In genomic region chr5:125073090-125073489, GRCh38 we compare ENCODE assay signal across 22 cellular contexts.
DNase-seq lines count a peak whose midpoint lies in the region; ATAC-seq and TF ChIP-seq lines count a peak whose summit lies in the region.
"Had no signal": no experiment of that assay in that cellular context is flagged by ENCODE, and none has a peak within 500 bp of the region (broad histone marks: within the 10 kb centered on the region; RNA-seq: fewer than 3 reads in every experiment).

No MANE protein-coding gene starts in this region.

- DNase-seq in HCT116 (ENCODE audit: low read depth, low spot score) (no peak), endodermal cell (no peak), NCI-H226 (no peak)
- no peak for DNase-seq in activated CD8-positive, alpha-beta memory T cell treated with anti-CD3 and anti-CD28 coated beads for 24 hours
- DNase-seq: AML-193; CD4-positive, alpha-beta memory T cell; CD4-positive, CD25-positive, alpha-beta regulatory T cell; CD8-positive, alpha-beta memory T cell; COR-L47; DMS 273 treated with DMSO at 0.1 percent for 48 hours; DMS153; DMS53; DMS79; DND-41; EL; GDM1 had no signal

- H4K20me1 ChIP-seq in HCT116 (ENCODE audit: insufficient read depth) = no peaks in the 10 kb centered on the region
- H4K20me1 ChIP-seq in SU-DHL-6 (ENCODE audit: low read depth, low read length) = no peaks in the 10 kb centered on the region
- H4K20me1 ChIP-seq: BLaER1 treated with 17β-estradiol and CSF1 and Interleukin-3, amounts not matched to agents 10 nM and 100 nM had no signal

- H3K9me2 ChIP-seq in HCT116 (ENCODE audit: insufficient read depth) = no peaks in the 10 kb centered on the region
- no peaks in the 10 kb centered on the region for H3K9me2 ChIP-seq in SU-DHL-6 (replicated peaks; ENCODE audit: insufficient read depth, low read length)

- H3K4me2 ChIP-seq in HCT116 (ENCODE audit: low read length) = no peak overlapping the region
- no peak overlapping the region for H3K4me2 ChIP-seq in SU-DHL-6 (ENCODE audit: low read depth, low read length, poor library complexity, severe bottlenecking)
- H3K4me2 ChIP-seq: A549; BLaER1 treated with 17β-estradiol and CSF1 and Interleukin-3, amounts not matched to agents 10 nM and 100 nM had no signal

- no peaks in the 10 kb centered on the region for H3K27me3 ChIP-seq in HCT116 (ENCODE audit: insufficient read depth, low read length)
- no peaks in the 10 kb centered on the region for H3K27me3 ChIP-seq in SU-DHL-6 (ENCODE audit: low read length)
- H3K27me3 ChIP-seq in endodermal cell (ENCODE audit: control insufficient read depth, insufficient read depth, low read length, poor library complexity, severe bottlenecking) = no peaks in the 10 kb centered on the region
- H3K27me3 ChIP-seq: BLaER1 treated with 17β-estradiol and CSF1 and Interleukin-3, amounts not matched to agents 10 nM and 100 nM had no signal

- H3K4me1 ChIP-seq in HCT116 (ENCODE audit: control insufficient read depth in 1 of 2, insufficient read depth in 2 of 2, low read length in 2 of 2) = no peaks in the 10 kb centered on the region
- H3K4me1 ChIP-seq in endodermal cell (ENCODE audit: control insufficient read depth, insufficient read depth, low read length) = no peaks in the 10 kb centered on the region
- H3K4me1 ChIP-seq: A549; BLaER1 treated with 17β-estradiol and CSF1 and Interleukin-3, amounts not matched to agents 10 nM and 100 nM had no signal

- TF ChIP-seq RAD21 in HCT116 (IDR thresholded peaks at IDR 0.05; ENCODE audit: low read depth) = no peak

- H3K36me3 ChIP-seq in HCT116 (ENCODE audit: control insufficient read depth in 1 of 2, insufficient read depth in 2 of 2, low read length in 2 of 2) = no peaks in the 10 kb centered on the region
- H3K36me3 ChIP-seq in SU-DHL-6 (ENCODE audit: low read length) = no peaks in the 10 kb centered on the region
- no peaks in the 10 kb centered on the region for H3K36me3 ChIP-seq in endodermal cell (ENCODE audit: control insufficient read depth, insufficient read depth, low read length)
- H3K36me3 ChIP-seq: BLaER1 treated with 17β-estradiol and CSF1 and Interleukin-3, amounts not matched to agents 10 nM and 100 nM had no signal

- intact Hi-C loops in HCT116 (cut with micrococcal nuclease) = no loop called here

- peaks cover 5% of the 10 kb centered on the region for H3K36me3 Mint-ChIP-seq in endodermal cell (ENCODE audit: low read depth)
- H3K36me3 Mint-ChIP-seq: CD14-positive monocyte; CD4-positive, alpha-beta memory T cell; CD4-positive, CD25-positive, alpha-beta regulatory T cell; CD8-positive, alpha-beta memory T cell had no signal

- no peaks in the 10 kb centered on the region for H3K4me1 Mint-ChIP-seq in endodermal cell
- H3K4me1 Mint-ChIP-seq: B cell; CD14-positive monocyte; CD4-positive, alpha-beta memory T cell; CD4-positive, CD25-positive, alpha-beta regulatory T cell; CD8-positive, alpha-beta memory T cell had no signal

- H2AFZ ChIP-seq in HCT116 (ENCODE audit: low read depth, low read length, poor library complexity, severe bottlenecking) = no peak overlapping the region
- peak overlapping the region; percentile 12 for H2AFZ ChIP-seq in SU-DHL-6 (ENCODE audit: low read depth, low read length, severe bottlenecking)

- no TSS peak for BruUV-seq in HCT116 (replicated peaks; lab: Mats Ljungman, UMichigan)

- H3K79me2 ChIP-seq in HCT116 (ENCODE audit: insufficient read depth, low read length) (no peaks in the 10 kb centered on the region), SU-DHL-6 (ENCODE audit: insufficient read depth, low read length) (no peaks in the 10 kb centered on the region)

- H3K9ac ChIP-seq in HCT116 (ENCODE audit: low read length) = no peak overlapping the region
- no peak overlapping the region for H3K9ac ChIP-seq in SU-DHL-6 (ENCODE audit: low read length)
- no peak overlapping the region for H3K9ac ChIP-seq in endodermal cell (ENCODE audit: extremely low read depth, low read length, poor library complexity, severe bottlenecking)
- H3K9ac ChIP-seq: BLaER1 treated with 17β-estradiol and CSF1 and Interleukin-3, amounts not matched to agents 10 nM and 100 nM had no signal

- no peak overlapping the region for H3K27ac Mint-ChIP-seq in endodermal cell
- H3K27ac Mint-ChIP-seq: B cell; CD14-positive monocyte; CD4-positive, alpha-beta memory T cell; CD4-positive, CD25-positive, alpha-beta regulatory T cell; CD8-positive, alpha-beta memory T cell had no signal

- no peak for TF ChIP-seq POLR2A in HCT116 (IDR thresholded peaks at IDR 0.05; ENCODE audit: borderline replicate concordance, extremely low read depth, insufficient read depth, insufficient read length)

- POLR2A ChIA-PET in HCT116 (lab: Charles Lee) = no interaction called here

- no peak for ATAC-seq in HCT116
- ATAC-seq: A549 had no signal

- RAD21 ChIA-PET in HCT116 (lab: Charles Lee; ENCODE audit: low non-redundant PET in 1 of 2, low total read pairs in 2 of 2, uncharacterized antibody in 2 of 2, unreplicated experiment in 2 of 2) = no interaction called here

- H3K27ac ChIP-seq in HCT116 (ENCODE audit: low read depth, low read length) = no peak overlapping the region
- H3K27ac ChIP-seq in SU-DHL-6 (ENCODE audit: low read depth, low read length) = no peak overlapping the region
- no peak overlapping the region for H3K27ac ChIP-seq in endodermal cell (ENCODE audit: low read depth, low read length)
- H3K27ac ChIP-seq: 22Rv1; A549; BLaER1 treated with 17β-estradiol and CSF1 and Interleukin-3, amounts not matched to agents 10 nM and 100 nM had no signal

- H3K4me3 Mint-ChIP-seq in endodermal cell = no peak overlapping the region
- H3K4me3 Mint-ChIP-seq: B cell; CD14-positive monocyte; CD4-positive, alpha-beta memory T cell; CD4-positive, CD25-positive, alpha-beta regulatory T cell; CD8-positive, alpha-beta memory T cell had no signal

- no peaks in the 10 kb centered on the region for H3F3A ChIP-seq in SU-DHL-6 (ENCODE audit: insufficient read depth)

- H3K27me3 Mint-ChIP-seq in endodermal cell (ENCODE audit: insufficient read depth) = no peaks in the 10 kb centered on the region
- H3K27me3 Mint-ChIP-seq: B cell; CD4-positive, alpha-beta memory T cell; CD4-positive, CD25-positive, alpha-beta regulatory T cell; CD8-positive, alpha-beta memory T cell had no signal

- H3K9me3 Mint-ChIP-seq in endodermal cell = peaks cover 67% of the 10 kb centered on the region

- WGBS in endodermal cell (ENCODE audit: insufficient coverage in 1 of 2, insufficient read length in 1 of 2), 2 experiments = 73% methylated on average over 1 of the region's 1 CpG; no CpG with 5 or more reads in 1 of the 2 experiments

- TF ChIP-seq CTCF in HCT116 (IDR thresholded peaks at IDR 0.05 in 2 of 3, conservative IDR thresholded peaks at IDR 0.05 in 1 of 3; ENCODE audit: borderline replicate concordance in 1 of 3, insufficient read depth in 1 of 3, low read depth in 2 of 3, low read length in 2 of 3) (no peak), SU-DHL-6 (IDR thresholded peaks at IDR 0.05; ENCODE audit: insufficient read depth, low read length, poor library complexity, severe bottlenecking) (no peak), endodermal cell (conservative IDR thresholded peaks at IDR 0.05) (no peak)

- CTCF ChIA-PET in HCT116 (lab: Charles Lee) = no interaction called here

- no peak overlapping the region for H3K4me3 ChIP-seq in HCT116 (replicated peaks in 1 of 2; ENCODE audit: low read depth in 1 of 2, low read length in 2 of 2)
- H3K4me3 ChIP-seq in SU-DHL-6 (ENCODE audit: insufficient read depth, low read length, poor library complexity, severe bottlenecking) = no peak overlapping the region
- H3K4me3 ChIP-seq in endodermal cell (ENCODE audit: low read length) = peak overlapping the region; percentile 41
- H3K4me3 ChIP-seq: A549; BLaER1 treated with 17β-estradiol and CSF1 and Interleukin-3, amounts not matched to agents 10 nM and 100 nM had no signal

- H3K9me3 ChIP-seq in HCT116 (ENCODE audit: control insufficient read depth in 1 of 2, insufficient read depth in 1 of 2, low read depth in 1 of 2, low read length in 2 of 2) (peaks cover 0 to 3% of the 10 kb centered on the region in 2 experiments; a peak in 1 of 4 replicates), SU-DHL-6 (ENCODE audit: insufficient read depth, low read length) (peaks cover 9% of the 10 kb centered on the region; the same call in 1 of the 2 replicates), endodermal cell (ENCODE audit: control insufficient read depth, low read length) (peaks cover 55% of the 10 kb centered on the region)

TF ChIP-seq in HCT116, 20 proteins besides CTCF, POLR2A, EP300 and RAD21:
- TF ChIP-seq POLR2AphosphoS5 (IDR thresholded peaks at IDR 0.05; ENCODE audit: low read depth, low read length) (no peak), CBX3 (IDR thresholded peaks at IDR 0.05; ENCODE audit: low read depth) (peak; percentile 72)
TF ChIP-seq in HCT116: peak in this region for 1.
